8 cellular contexts compared by ENCODE assay signal in the genomic region with DNA sequence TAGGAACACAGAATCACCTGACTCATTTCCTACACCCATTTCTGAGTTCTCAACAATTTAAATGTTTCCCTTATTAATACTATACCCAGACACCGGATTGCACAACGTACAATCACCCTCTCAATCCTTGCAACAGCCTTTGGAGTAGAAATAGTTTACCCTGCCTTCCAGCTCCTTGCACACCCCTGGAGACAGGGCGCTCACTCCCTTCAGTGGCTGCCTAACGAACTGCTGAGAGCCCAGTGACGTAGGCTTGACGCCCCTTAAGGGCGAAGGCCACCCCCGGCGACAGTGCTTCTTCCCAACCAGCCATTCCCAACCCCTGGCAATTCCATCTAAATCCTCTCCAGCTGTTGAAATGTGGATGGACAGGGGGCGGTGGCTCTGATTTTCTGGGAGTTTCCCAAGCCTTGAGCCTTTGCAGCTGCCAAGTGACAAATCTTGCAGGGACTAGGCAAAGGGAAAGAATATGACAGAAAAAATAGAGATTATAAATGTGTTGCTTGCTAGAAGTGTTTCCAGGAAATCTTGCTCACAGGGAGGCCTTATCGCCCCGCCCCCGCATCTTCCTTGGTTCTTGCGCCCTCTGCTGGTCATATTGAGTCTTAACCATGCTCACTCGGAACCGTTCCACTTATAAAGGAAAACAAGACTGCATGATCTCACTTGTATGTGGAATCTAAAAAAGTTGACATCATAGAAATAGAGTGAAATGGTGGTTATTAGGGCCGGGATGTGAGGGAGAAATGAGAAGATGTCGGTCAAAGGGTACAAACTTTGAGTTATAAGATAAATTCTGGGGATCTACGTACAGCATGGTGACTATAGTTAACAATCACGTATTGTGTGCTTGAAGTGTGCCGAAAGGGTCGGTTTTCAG. TPM values are rescaled to one million over a fixed set of nuclear protein-coding genes. Genes with fewer than 3 reads are reported as not detected.
DNase-seq lines count a peak whose midpoint lies in the region; ATAC-seq and TF ChIP-seq lines count a peak whose summit lies in the region.

No MANE protein-coding gene starts in this region.

- no peaks in the 10 kb centered on the region for H3K9me3 ChIP-seq in upper lobe of left lung

- peaks cover 3% of the 10 kb centered on the region for H3K36me3 Mint-ChIP-seq in activated naive CD4-positive, alpha-beta T cell treated with anti-CD3 and anti-CD28 coated beads, Interleukin-2, amount 10 ng/mL, durations not matched to agents 7 days and 5 days

- ATAC-seq in SK-N-SH treated with all-trans-retinoic acid at 6 μM for 48 hours (peak; percentile 86), upper lobe of left lung (ENCODE audit: low FRiP score in 2 of 2) (peak; percentile 83 to 89), GM21360 (IDR thresholded peaks at IDR 0.05; ENCODE audit: unreplicated experiment) (no peak)

- peaks cover 4 to 41% (median 31%) of the 10 kb centered on the region in 4 donors for H3K27me3 ChIP-seq in upper lobe of left lung

- H3K4me3 Mint-ChIP-seq in activated naive CD4-positive, alpha-beta T cell treated with anti-CD3 and anti-CD28 coated beads, Interleukin-2, amount 10 ng/mL, durations not matched to agents 7 days and 5 days = no peak overlapping the region

- TF ChIP-seq EP300 in upper lobe of left lung (IDR thresholded peaks at IDR 0.05) = no peak

- H3K36me3 ChIP-seq in upper lobe of left lung = no peaks in the 10 kb centered on the region

- peaks cover 61% of the 10 kb centered on the region for H3K27me3 Mint-ChIP-seq in activated naive CD4-positive, alpha-beta T cell treated with anti-CD3 and anti-CD28 coated beads, Interleukin-2, amount 10 ng/mL, durations not matched to agents 7 days and 5 days

- H3K4me3 ChIP-seq in upper lobe of left lung = no peak overlapping the region

- no peak overlapping the region for H3K27ac Mint-ChIP-seq in activated naive CD4-positive, alpha-beta T cell treated with anti-CD3 and anti-CD28 coated beads, Interleukin-2, amount 10 ng/mL, durations not matched to agents 7 days and 5 days

- no peak for TF ChIP-seq POLR2A in upper lobe of left lung (IDR thresholded peaks at IDR 0.05)

- CTCF ChIA-PET in activated naive CD4-positive, alpha-beta T cell treated with anti-CD3 and anti-CD28 coated beads, Interleukin-2, amount 10 ng/mL, durations not matched to agents 7 days and 5 days (lab: Charles Lee) = interaction anchor here (1.0 to 5.5 kb wide), 10 partner anchors 9 to 282 kb away, joined by 3 to 35 read pairs (median 4); no protein-coding TSS in a partner anchor

- H3K4me1 Mint-ChIP-seq in activated naive CD4-positive, alpha-beta T cell treated with anti-CD3 and anti-CD28 coated beads, Interleukin-2, amount 10 ng/mL, durations not matched to agents 7 days and 5 days = peaks cover 31% of the 10 kb centered on the region

- peaks cover 32 to 41% (median 35%) of the 10 kb centered on the region in 4 donors for H3K4me1 ChIP-seq in upper lobe of left lung

- 19% methylated on average over 20 to 22 of the region's 22 CpGs for WGBS in upper lobe of left lung, 2 donors

- peak; percentile 44 for DNase-seq in NCI-H1048 (lab: John Stamatoyannopoulos, UW)
- DNase-seq in activated naive CD4-positive, alpha-beta T cell treated with anti-CD3 and anti-CD28 coated beads, Interleukin-2, amount 10 ng/mL, durations not matched to agents 7 days and 5 days = peak; percentile 85
- DNase-seq in glomerular endothelial cell (ENCODE audit: extremely low read depth, low read depth, low spot score) = peak; percentile 50
- peak; percentile 87 for DNase-seq in pons (ENCODE audit: low spot score)
- DNase-seq in upper lobe of left lung = peak in 1 of 2 donors; percentile 85

- no peaks in the 10 kb centered on the region for H3K9me3 Mint-ChIP-seq in activated naive CD4-positive, alpha-beta T cell treated with anti-CD3 and anti-CD28 coated beads, Interleukin-2, amount 10 ng/mL, durations not matched to agents 7 days and 5 days

- no peak overlapping the region for H3K27ac ChIP-seq in upper lobe of left lung

- TF ChIP-seq CTCF in GM12873 (IDR thresholded peaks at IDR 0.05; ENCODE audit: insufficient read depth, low read depth, low read length, missing control alignments) (peak; percentile 72), upper lobe of left lung (IDR thresholded peaks at IDR 0.05) (peak; percentile 70 to 86 (median 78))

TF ChIP-seq in SK-N-SH treated with all-trans-retinoic acid at 6 μM for 48 hours, 23 proteins besides CTCF, POLR2A, EP300 and RAD21:
- no peak for TF ChIP-seq ZC3H10 (CRISPR knock-in tag; IDR thresholded peaks at IDR 0.05)
- no peak for TF ChIP-seq ZFP30 (CRISPR knock-in tag; IDR thresholded peaks at IDR 0.05)
- no peak for TF ChIP-seq PPARA (CRISPR knock-in tag; IDR thresholded peaks at IDR 0.05; ENCODE audit: borderline replicate concordance)
- no peak for TF ChIP-seq ESRRG (CRISPR knock-in tag; IDR thresholded peaks at IDR 0.05)
- TF ChIP-seq OSR1 (CRISPR knock-in tag; IDR thresholded peaks at IDR 0.05) = no peak
- no peak for TF ChIP-seq TCF4 (CRISPR knock-in tag; IDR thresholded peaks at IDR 0.05; ENCODE audit: borderline replicate concordance)
- no peak for TF ChIP-seq RARB (CRISPR knock-in tag; IDR thresholded peaks at IDR 0.05)
- TF ChIP-seq ISL1 (CRISPR knock-in tag; IDR thresholded peaks at IDR 0.05) = no peak
- no peak for TF ChIP-seq ARNTL (CRISPR knock-in tag; IDR thresholded peaks at IDR 0.05; ENCODE audit: borderline replicate concordance, low read depth)
- no peak for TF ChIP-seq SNAI2 (CRISPR knock-in tag; IDR thresholded peaks at IDR 0.05)
- no peak for TF ChIP-seq GLIS3 (CRISPR knock-in tag; IDR thresholded peaks at IDR 0.05)
- TF ChIP-seq, protein P1, sequence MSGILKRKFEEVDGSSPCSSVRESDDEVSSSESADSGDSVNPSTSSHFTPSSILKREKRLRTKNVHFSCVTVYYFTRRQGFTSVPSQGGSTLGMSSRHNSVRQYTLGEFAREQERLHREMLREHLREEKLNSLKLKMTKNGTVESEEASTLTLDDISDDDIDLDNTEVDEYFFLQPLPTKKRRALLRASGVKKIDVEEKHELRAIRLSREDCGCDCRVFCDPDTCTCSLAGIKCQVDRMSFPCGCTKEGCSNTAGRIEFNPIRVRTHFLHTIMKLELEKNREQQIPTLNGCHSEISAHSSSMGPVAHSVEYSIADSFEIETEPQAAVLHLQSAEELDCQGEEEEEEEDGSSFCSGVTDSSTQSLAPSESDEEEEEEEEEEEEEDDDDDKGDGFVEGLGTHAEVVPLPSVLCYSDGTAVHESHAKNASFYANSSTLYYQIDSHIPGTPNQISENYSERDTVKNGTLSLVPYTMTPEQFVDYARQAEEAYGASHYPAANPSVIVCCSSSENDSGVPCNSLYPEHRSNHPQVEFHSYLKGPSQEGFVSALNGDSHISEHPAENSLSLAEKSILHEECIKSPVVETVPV (CRISPR knock-in tag; IDR thresholded peaks at IDR 0.05) = no peak
- TF ChIP-seq TOX (CRISPR knock-in tag; IDR thresholded peaks at IDR 0.05; ENCODE audit: borderline replicate concordance) = no peak
- TF ChIP-seq ZNF70 (CRISPR knock-in tag; IDR thresholded peaks at IDR 0.05) = no peak
- no peak for TF ChIP-seq PATZ1 (CRISPR knock-in tag; IDR thresholded peaks at IDR 0.05; ENCODE audit: borderline replicate concordance)
- TF ChIP-seq ZNF8 (CRISPR knock-in tag; IDR thresholded peaks at IDR 0.05) = no peak
- TF ChIP-seq, protein P2, sequence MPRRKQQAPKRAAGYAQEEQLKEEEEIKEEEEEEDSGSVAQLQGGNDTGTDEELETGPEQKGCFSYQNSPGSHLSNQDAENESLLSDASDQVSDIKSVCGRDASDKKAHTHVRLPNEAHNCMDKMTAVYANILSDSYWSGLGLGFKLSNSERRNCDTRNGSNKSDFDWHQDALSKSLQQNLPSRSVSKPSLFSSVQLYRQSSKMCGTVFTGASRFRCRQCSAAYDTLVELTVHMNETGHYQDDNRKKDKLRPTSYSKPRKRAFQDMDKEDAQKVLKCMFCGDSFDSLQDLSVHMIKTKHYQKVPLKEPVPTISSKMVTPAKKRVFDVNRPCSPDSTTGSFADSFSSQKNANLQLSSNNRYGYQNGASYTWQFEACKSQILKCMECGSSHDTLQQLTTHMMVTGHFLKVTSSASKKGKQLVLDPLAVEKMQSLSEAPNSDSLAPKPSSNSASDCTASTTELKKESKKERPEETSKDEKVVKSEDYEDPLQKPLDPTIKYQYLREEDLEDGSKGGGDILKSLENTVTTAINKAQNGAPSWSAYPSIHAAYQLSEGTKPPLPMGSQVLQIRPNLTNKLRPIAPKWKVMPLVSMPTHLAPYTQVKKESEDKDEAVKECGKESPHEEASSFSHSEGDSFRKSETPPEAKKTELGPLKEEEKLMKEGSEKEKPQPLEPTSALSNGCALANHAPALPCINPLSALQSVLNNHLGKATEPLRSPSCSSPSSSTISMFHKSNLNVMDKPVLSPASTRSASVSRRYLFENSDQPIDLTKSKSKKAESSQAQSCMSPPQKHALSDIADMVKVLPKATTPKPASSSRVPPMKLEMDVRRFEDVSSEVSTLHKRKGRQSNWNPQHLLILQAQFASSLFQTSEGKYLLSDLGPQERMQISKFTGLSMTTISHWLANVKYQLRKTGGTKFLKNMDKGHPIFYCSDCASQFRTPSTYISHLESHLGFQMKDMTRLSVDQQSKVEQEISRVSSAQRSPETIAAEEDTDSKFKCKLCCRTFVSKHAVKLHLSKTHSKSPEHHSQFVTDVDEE (CRISPR knock-in tag; IDR thresholded peaks at IDR 0.05) = no peak
- no peak for TF ChIP-seq BACH2 (CRISPR knock-in tag; IDR thresholded peaks at IDR 0.05; ENCODE audit: borderline replicate concordance)

RNA-seq across cellular contexts. Expression of gene BARX1, which starts 7.6 kb away (rescaled TPM):
- total RNA-seq in glomerular endothelial cell = not detected in 2 replicates
- not detected for total RNA-seq in upper lobe of left lung
